ENCODE assay signal across 10 cellular contexts in genomic region chr6:12203001-12203400, GRCh38.
A peak's percentile ranks its signal among the peaks of the same experiment; 100 is the strongest.
DNase-seq lines count a peak whose midpoint lies in the region; ATAC-seq and TF ChIP-seq lines count a peak whose summit lies in the region.
"Had no signal": no experiment of that assay in that cellular context is flagged by ENCODE, and none has a peak within 500 bp of the region (broad histone marks: within the 10 kb centered on the region; RNA-seq: fewer than 3 reads in every experiment).

No MANE protein-coding gene starts in this region.

- H3K27me3 Mint-ChIP-seq in type B pancreatic cell = no peaks in the 10 kb centered on the region

- no peaks in the 10 kb centered on the region for H3K27me3 ChIP-seq in HUES48 (ENCODE audit: control insufficient read depth, insufficient read depth, low read length)

- H3K4me3 ChIP-seq in HUES48 (ENCODE audit: low read depth, low read length) (no peak overlapping the region), choroid plexus epithelial cell (ENCODE audit: low read depth, low read length) (no peak overlapping the region)

- no peaks in the 10 kb centered on the region for H3K9me3 ChIP-seq in HUES48 (ENCODE audit: control insufficient read depth, insufficient read depth, low read length)

- H3K27ac ChIP-seq in HUES48 (ENCODE audit: low read depth, low read length) = peak overlapping the region; percentile 74

- H3K4me1 Mint-ChIP-seq in type B pancreatic cell (ENCODE audit: unreplicated experiment) = peaks cover 15% of the 10 kb centered on the region

- peak overlapping the region; percentile 73 for H3K27ac Mint-ChIP-seq in type B pancreatic cell

- peaks cover 9% of the 10 kb centered on the region for H3K4me1 ChIP-seq in HUES48 (ENCODE audit: control insufficient read depth, insufficient read depth, low read length)

- ATAC-seq in HG03354 (IDR thresholded peaks at IDR 0.05; ENCODE audit: poor library complexity, severe bottlenecking, unreplicated experiment) = no peak
- no peak for ATAC-seq in GM21786 (IDR thresholded peaks at IDR 0.05; ENCODE audit: unreplicated experiment)

- no peaks in the 10 kb centered on the region for H3K36me3 ChIP-seq in HUES48 (ENCODE audit: control insufficient read depth, insufficient read depth, low read length)

- no peak for TF ChIP-seq CTCF in choroid plexus epithelial cell (conservative IDR thresholded peaks at IDR 0.05; ENCODE audit: low read depth, low read length)
- no peak for TF ChIP-seq CTCF in type B pancreatic cell (conservative IDR thresholded peaks at IDR 0.05)

- DNase-seq in choroid plexus epithelial cell (ENCODE audit: low read depth) = peak; percentile 44
- DNase-seq in kidney tubule cell (ENCODE audit: low spot score) = peak; percentile 93
- no peak for DNase-seq in type B pancreatic cell (ENCODE audit: extremely low spot score, unreplicated experiment)
- DNase-seq in NCI-H2081 (lab: John Stamatoyannopoulos, UW) = no peak
- DNase-seq: activated CD4-positive, CD25-positive, alpha-beta regulatory T cell; Kasumi-1; occipital lobe had no signal

- peaks cover 7% of the 10 kb centered on the region for H3K9me3 Mint-ChIP-seq in type B pancreatic cell

- H3K9ac ChIP-seq in HUES48 (ENCODE audit: low read depth, low read length) = no peak overlapping the region; the same call in 1 of the 2 replicates

- H3K36me3 Mint-ChIP-seq in type B pancreatic cell = no peaks in the 10 kb centered on the region

- no peak overlapping the region for H3K4me3 Mint-ChIP-seq in type B pancreatic cell

Comparison
In these comparisons a context has a peak if more than half of its experiments do, and no peak if none do; other contexts are left out.
1. DNase-seq: peak in choroid plexus epithelial cell (single experiment) and kidney tubule cell (single experiment); none in type B pancreatic cell (single experiment) and NCI-H2081 (0 of 2).